In the genomic region with DNA sequence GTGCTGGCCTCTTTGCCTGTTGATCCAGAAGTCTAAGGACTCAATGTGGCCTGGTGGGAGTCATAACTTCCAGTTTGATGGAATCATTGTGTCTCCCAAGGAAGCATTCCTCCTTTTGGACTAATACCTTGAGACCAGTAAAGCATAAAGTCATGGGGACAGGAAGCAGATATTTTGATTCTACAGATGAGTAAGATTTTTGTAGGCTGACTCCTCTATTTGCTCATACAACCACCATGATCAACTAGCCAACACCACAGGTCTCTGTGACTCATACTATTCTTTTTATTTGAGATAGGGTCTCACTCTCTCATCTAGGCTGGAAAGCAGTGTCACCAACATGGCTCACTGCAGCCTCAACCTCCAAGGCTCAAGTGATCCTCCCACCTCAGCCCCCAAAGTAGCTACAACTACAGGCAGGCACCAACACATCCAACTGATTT, we compare ENCODE assay signal across 17 cellular contexts. TPM values are rescaled to one million over a fixed set of nuclear protein-coding genes. Genes with fewer than 3 reads are reported as not detected.
A peak's percentile ranks its signal among the peaks of the same experiment; 100 is the strongest.
DNase-seq lines count a peak whose midpoint lies in the region; ATAC-seq, FAIRE-seq and TF ChIP-seq lines count a peak whose summit lies in the region.
"Had no signal": no experiment of that assay in that cellular context is flagged by ENCODE, and none has a peak within 500 bp of the region (broad histone marks: within the 10 kb centered on the region; RNA-seq: fewer than 3 reads in every experiment).

No MANE protein-coding gene starts in this region.

- H3K27me3 ChIP-seq in PC-9 (ENCODE audit: insufficient read depth, low read depth): no peaks in the 10 kb centered on the region
- no peaks in the 10 kb centered on the region for H3K27me3 ChIP-seq in bronchial epithelial cell (ENCODE audit: control insufficient read depth, insufficient read depth, low read length)
- no peaks in the 10 kb centered on the region for H3K27me3 ChIP-seq in left ventricle myocardium inferior (ENCODE audit: low read depth)
- H3K27me3 ChIP-seq: BE2C, gastroesophageal sphincter had no signal

- H3K4me3 ChIP-seq in PC-9 (no peak overlapping the region), bronchial epithelial cell (ENCODE audit: low read depth, low read length) (no peak overlapping the region), left ventricle myocardium inferior (no peak overlapping the region)
- H3K4me3 ChIP-seq: gastroesophageal sphincter had no signal

- H3K9me2 ChIP-seq in PC-9 (ENCODE audit: insufficient read depth): no peaks in the 10 kb centered on the region

- peaks cover 0 to 5% of the 10 kb centered on the region in 2 donors for H3K36me3 Mint-ChIP-seq in activated naive CD4-positive, alpha-beta T cell treated with anti-CD3 and anti-CD28 coated beads, Interleukin-2, amount 50 U/mL, for 72 hours

- ATAC-seq in activated naive CD4-positive, alpha-beta T cell treated with anti-CD3 and anti-CD28 coated beads, Interleukin-2, amount 50 U/mL, for 72 hours: peak; percentile 81 to 90
- ATAC-seq in stimulated activated naive CD8-positive, alpha-beta T cell treated with anti-CD3 and anti-CD28 coated beads, Interleukin-15, Interleukin-2, amounts not matched to agents 100 U/mL and 50 U/mL, for 24 hours: peak; percentile 74
- no peak for ATAC-seq in left colon
- ATAC-seq: gastroesophageal sphincter had no signal

- peak overlapping the region; percentile 84 to 97 for H3K27ac Mint-ChIP-seq in activated naive CD4-positive, alpha-beta T cell treated with anti-CD3 and anti-CD28 coated beads, Interleukin-2, amount 50 U/mL, for 72 hours

- no peak for TF ChIP-seq POLR2A in GM12892 (IDR thresholded peaks at IDR 0.05; ENCODE audit: low read depth, low read length)

- intact Hi-C loops in PC-9 (cut with micrococcal nuclease; ENCODE audit: unreplicated experiment) (no loop called here), left colon (cut with DNase I, micrococcal nuclease) (no loop called here), left ventricle myocardium inferior (cut with micrococcal nuclease) (no loop called here)

- peak overlapping the region; percentile 55 for H3K4me2 ChIP-seq in PC-9

- H4K20me1 ChIP-seq in PC-9 (ENCODE audit: insufficient read depth): no peaks in the 10 kb centered on the region

- H3K9me3 Mint-ChIP-seq in activated naive CD4-positive, alpha-beta T cell treated with anti-CD3 and anti-CD28 coated beads, Interleukin-2, amount 50 U/mL, for 72 hours: peaks cover 0 to 7% of the 10 kb centered on the region in 2 donors

- no peaks in the 10 kb centered on the region for H3K9me3 ChIP-seq in PC-9 (ENCODE audit: insufficient read depth, low read depth)
- H3K9me3 ChIP-seq in left ventricle myocardium inferior (replicated peaks): no peaks in the 10 kb centered on the region
- H3K9me3 ChIP-seq: BE2C, gastroesophageal sphincter had no signal

- TF ChIP-seq CTCF in PC-9 (conservative IDR thresholded peaks at IDR 0.05): no peak
- no peak for TF ChIP-seq CTCF in bronchial epithelial cell (IDR thresholded peaks at IDR 0.05; ENCODE audit: insufficient read depth, low read length, severe bottlenecking)
- TF ChIP-seq CTCF in left ventricle myocardium inferior (IDR thresholded peaks at IDR 0.05; ENCODE audit: borderline replicate concordance): no peak

- H3K4me1 ChIP-seq in PC-9 (replicated peaks; ENCODE audit: insufficient read depth) (peaks cover 63% of the 10 kb centered on the region), left ventricle myocardium inferior (peaks cover 54% of the 10 kb centered on the region)
- H3K4me1 ChIP-seq: BE2C had no signal

- POLR2A ChIA-PET in PC-9 (lab: Charles Lee; ENCODE audit: unreplicated experiment): no interaction called here

- no peak for DNase-seq in activated naive CD4-positive, alpha-beta T cell treated with anti-CD3 and anti-CD28 coated beads, Interleukin-2, amount 50 U/mL, for 72 hours (ENCODE audit: low spot score in 2 of 2)
- DNase-seq in activated naive CD4-positive, alpha-beta T cell treated with Interleukin-2 at 50 U/mL for 16 hours: no peak
- DNase-seq in PC-9 (peak in 1 of 2 experiments; percentile 94), bronchial epithelial cell (ENCODE audit: low read depth) (peak; percentile 92), GM12892 (ENCODE audit: insufficient read length) (no peak), left colon (no peak), left ventricle myocardium inferior (no peak)
- no peak for DNase-seq in stimulated activated naive CD8-positive, alpha-beta T cell treated with anti-CD3 and anti-CD28 coated beads, Interleukin-15, Interleukin-2, amounts not matched to agents 100 U/mL and 50 U/mL, for 24 hours
- DNase-seq: BE2C, caudate nucleus, GDM1, H7, NCI-H1092, NCI-H526 treated with DMSO at 0.1 percent for 48 hours had no signal

- FAIRE-seq in bronchial epithelial cell (lab: Jason Lieb, UNC) (no peak), GM12892 (lab: Jason Lieb, UNC) (no peak)

- H3K27ac ChIP-seq in PC-9 (peak overlapping the region; percentile 79), left ventricle myocardium inferior (replicated peaks) (no peak overlapping the region)
- H3K27ac ChIP-seq: gastroesophageal sphincter had no signal

- CTCF ChIA-PET in PC-9 (lab: Charles Lee): no interaction called here

- BruUV-seq in PC-9 (replicated peaks; lab: Mats Ljungman, UMichigan): no TSS peak

- no peaks in the 10 kb centered on the region for H3K79me2 ChIP-seq in PC-9 (ENCODE audit: low read depth)

- no peak overlapping the region for H2AFZ ChIP-seq in PC-9

- peaks cover 35% of the 10 kb centered on the region for H3F3A ChIP-seq in PC-9 (ENCODE audit: insufficient read depth, low read depth)

- H3K36me3 ChIP-seq in PC-9 (ENCODE audit: low read depth) (no peaks in the 10 kb centered on the region), bronchial epithelial cell (ENCODE audit: control insufficient read depth, insufficient read depth, low read length) (no peaks in the 10 kb centered on the region), left ventricle myocardium inferior (no peaks in the 10 kb centered on the region)
- H3K36me3 ChIP-seq: BE2C, gastroesophageal sphincter had no signal

RNA-seq across cellular contexts. Expression of gene MT2A, which starts 6.2 kb away (rescaled TPM):
- total RNA-seq in activated naive CD4-positive, alpha-beta T cell treated with anti-CD3 and anti-CD28 coated beads, Interleukin-2, amount 50 U/mL, for 72 hours: 100 to 1,000 TPM; 165 to 200 TPM
- 203 and 353 TPM in 2 replicates for total RNA-seq in PC-9 (2021)
- total RNA-seq in bronchial epithelial cell: 10.0 and 34.0 TPM in 2 replicates
- polyA plus RNA-seq in GM12892 (2012; ENCODE audit: missing spikeins): 24.2 TPM
- total RNA-seq in left colon: 100 to 1,000 TPM in 1 of 2 donors, 10 to 100 TPM in 1; 78.4 to 287 TPM
- 115 TPM for total RNA-seq in left ventricle myocardium inferior

RNA-seq across cellular contexts. Expression of gene MT1E, which starts 11.0 kb away (rescaled TPM):
- 1 to 10 TPM; 1.6 to 8.7 TPM for total RNA-seq in activated naive CD4-positive, alpha-beta T cell treated with anti-CD3 and anti-CD28 coated beads, Interleukin-2, amount 50 U/mL, for 72 hours
- total RNA-seq in PC-9 (2021): 22.0 and 22.2 TPM in 2 replicates
- 60.8 and 90.5 TPM in 2 replicates for total RNA-seq in bronchial epithelial cell
- polyA plus RNA-seq in GM12892 (2012; ENCODE audit: missing spikeins): 0.72 TPM
- 100 to 1,000 TPM in 1 of 2 donors, 10 to 100 TPM in 1; 64.7 to 240 TPM for total RNA-seq in left colon
- total RNA-seq in left ventricle myocardium inferior: 126 TPM

RNA-seq across cellular contexts. Expression of gene MT1M, which starts 17.9 kb away (rescaled TPM):
- not detected for total RNA-seq in activated naive CD4-positive, alpha-beta T cell treated with anti-CD3 and anti-CD28 coated beads, Interleukin-2, amount 50 U/mL, for 72 hours
- not detected in 2 replicates for total RNA-seq in PC-9 (2021)
- 0.26 TPM in 1 of 2 replicates, not detected in the other for total RNA-seq in bronchial epithelial cell
- polyA plus RNA-seq in GM12892 (2012; ENCODE audit: missing spikeins): not detected
- total RNA-seq in left colon: 10 to 100 TPM in 1 of 2 donors, 1 to 10 TPM in 1; 5.1 to 60.6 TPM
- 3.1 TPM for total RNA-seq in left ventricle myocardium inferior
- total RNA-seq: activated CD8-positive, alpha-beta memory T cell treated with anti-CD3 and anti-CD28 coated beads for 36 hours had no signal

RNA-seq across cellular contexts. Expression of gene MT1A, which starts 23.9 kb away (rescaled TPM):
- 1 to 10 TPM; 1.0 to 4.9 TPM for total RNA-seq in activated naive CD4-positive, alpha-beta T cell treated with anti-CD3 and anti-CD28 coated beads, Interleukin-2, amount 50 U/mL, for 72 hours
- 16.9 and 23.5 TPM in 2 replicates for total RNA-seq in PC-9 (2021)
- not detected in 2 replicates for total RNA-seq in bronchial epithelial cell
- polyA plus RNA-seq in GM12892 (2012; ENCODE audit: missing spikeins): not detected
- total RNA-seq in left colon: 1 to 10 TPM; 4.7 to 5.1 TPM
- 1.2 TPM for total RNA-seq in left ventricle myocardium inferior

RNA-seq across cellular contexts. Expression of gene MT3, which starts 25.2 kb away (rescaled TPM):
- 10 to 100 TPM in 1 of 2 donors, 1 to 10 TPM in 1; 1.6 to 50.8 TPM for total RNA-seq in activated naive CD4-positive, alpha-beta T cell treated with anti-CD3 and anti-CD28 coated beads, Interleukin-2, amount 50 U/mL, for 72 hours
- not detected in 2 replicates for total RNA-seq in PC-9 (2021)
- total RNA-seq in bronchial epithelial cell: not detected in 2 replicates
- not detected for polyA plus RNA-seq in GM12892 (2012; ENCODE audit: missing spikeins)
- 1 to 10 TPM; 1.5 to 1.8 TPM for total RNA-seq in left colon
- 4.1 TPM for total RNA-seq in left ventricle myocardium inferior
- total RNA-seq: liver had no signal
- polyA plus RNA-seq: liver had no signal
